In the genomic region with DNA sequence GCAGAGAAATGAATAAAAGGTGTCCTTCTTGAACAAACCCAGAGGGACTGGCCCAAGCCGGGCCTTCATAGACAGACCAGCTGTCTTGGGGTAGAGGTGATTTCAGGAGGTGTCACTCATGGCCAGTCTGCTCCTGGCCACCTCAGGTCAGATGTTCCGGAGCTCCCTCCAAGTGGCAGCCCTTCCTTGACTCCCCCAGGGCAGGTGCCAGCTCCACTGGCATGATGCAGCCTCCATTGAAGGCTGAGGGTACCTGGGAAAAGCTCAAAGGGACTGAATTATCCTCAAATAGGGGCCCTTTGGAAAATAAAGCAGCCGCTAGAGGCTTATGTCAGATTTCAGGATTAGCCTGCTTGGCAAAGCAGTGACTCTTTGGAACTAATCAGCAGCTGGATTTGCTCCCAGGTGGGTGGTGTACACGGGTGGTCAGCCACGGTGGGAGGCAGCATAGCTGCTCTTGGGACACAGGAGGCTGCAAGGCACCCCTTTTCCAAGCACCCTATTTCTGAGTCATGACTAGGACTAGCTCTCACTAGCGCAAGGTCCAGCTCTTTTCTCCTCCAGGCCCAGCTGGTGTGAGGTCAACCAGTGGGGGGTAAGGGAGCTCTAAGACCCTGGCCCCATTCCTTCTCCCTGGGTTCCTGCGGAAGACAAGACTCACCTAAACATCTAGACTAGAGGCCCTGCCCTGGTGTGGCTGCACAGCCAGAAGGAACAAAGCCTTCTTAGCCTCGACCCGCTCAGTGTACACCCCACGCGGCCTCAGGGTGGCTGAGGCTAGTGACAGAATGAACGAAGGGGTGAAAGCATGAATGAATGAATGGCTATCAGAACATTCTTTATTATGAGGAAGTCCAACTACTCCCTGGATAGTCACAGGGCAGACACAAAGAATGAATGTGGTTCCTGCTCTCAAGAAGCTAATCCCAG, we compare ENCODE assay signal across 19 cellular contexts. TPM values are rescaled to one million over a fixed set of nuclear protein-coding genes. Genes with fewer than 3 reads are reported as not detected.
DNase-seq lines count a peak whose midpoint lies in the region; ATAC-seq and TF ChIP-seq lines count a peak whose summit lies in the region.
"Had no signal": no experiment of that assay in that cellular context is flagged by ENCODE, and none has a peak within 500 bp of the region (broad histone marks: within the 10 kb centered on the region; RNA-seq: fewer than 3 reads in every experiment).

No MANE protein-coding gene starts in this region.

- peaks cover 10 to 94% (median 43%) of the 10 kb centered on the region in 3 donors for H3K4me1 ChIP-seq in gastroesophageal sphincter
- H3K4me1 ChIP-seq: HAP-1 had no signal

- 57 to 80% methylated on average over 1 to 5 of the region's 12 CpGs for WGBS in gastroesophageal sphincter (ENCODE audit: low coverage in 1 of 2), 2 donors

- H3K4me3 Mint-ChIP-seq in type B pancreatic cell: no peak overlapping the region
- H3K4me3 Mint-ChIP-seq in T-cell: no peak overlapping the region
- H3K4me3 Mint-ChIP-seq: nephron; stimulated activated memory B cell treated with anti-CD40 and anti-IgM and Interleukin-4, amounts not matched to agents 10 μg/mL and 1 μg/mL and 100 μg/mL, for 72 hours had no signal

- no peaks in the 10 kb centered on the region for H3K27me3 ChIP-seq in gastroesophageal sphincter
- H3K27me3 ChIP-seq: body of pancreas had no signal

- CTCF ChIA-PET in T-cell (lab: Charles Lee): no interaction called here

- H3K4me1 Mint-ChIP-seq in type B pancreatic cell (ENCODE audit: unreplicated experiment): peaks cover 32% of the 10 kb centered on the region
- no peaks in the 10 kb centered on the region for H3K4me1 Mint-ChIP-seq in T-cell
- H3K4me1 Mint-ChIP-seq: stimulated activated memory B cell treated with anti-CD40 and anti-IgM and Interleukin-4, amounts not matched to agents 10 μg/mL and 1 μg/mL and 100 μg/mL, for 72 hours had no signal

- POLR2A ChIA-PET in T-cell (lab: Charles Lee): no interaction called here

- no peak for TF ChIP-seq EP300 in gastroesophageal sphincter (IDR thresholded peaks at IDR 0.05)

- TF ChIP-seq POLR2A in gastroesophageal sphincter (IDR thresholded peaks at IDR 0.05): no peak

- H3K9me3 ChIP-seq in gastroesophageal sphincter: no peaks in the 10 kb centered on the region
- H3K9me3 ChIP-seq: body of pancreas, HAP-1 had no signal

- intact Hi-C loops in posterior cingulate gyrus (cut with DNase I): no loop called here

- no peak overlapping the region for H3K4me3 ChIP-seq in gastroesophageal sphincter
- H3K4me3 ChIP-seq: body of pancreas, HAP-1 had no signal

- DNase-seq in NCI-H1694 treated with DMSO at 0.1 percent for 48 hours (lab: John Stamatoyannopoulos, UW) (peak; percentile 26), NCI-H1694 (lab: John Stamatoyannopoulos, UW) (no peak), posterior cingulate gyrus (peak in 6 of 10 donors; percentile 4 to 51 (median 8)), type B pancreatic cell (ENCODE audit: extremely low spot score, unreplicated experiment) (no peak), NCI-H2171 treated with DMSO at 0.1 percent for 48 hours (lab: John Stamatoyannopoulos, UW) (no peak), T-cell (no peak)
- DNase-seq: activated gamma-delta T cell treated with Interleukin-2 at 50 U/mL for 16 hours; effector CD8-positive, alpha-beta T cell; EL; NCI-H1105 treated with DMSO at 0.1 percent for 48 hours; NCI-H446 had no signal

- H3K27ac ChIP-seq in gastroesophageal sphincter: peak overlapping the region; percentile 89 to 99 (median 98)
- H3K27ac ChIP-seq: 22Rv1, body of pancreas had no signal

- TF ChIP-seq CTCF in gastroesophageal sphincter (IDR thresholded peaks at IDR 0.05) (no peak), type B pancreatic cell (conservative IDR thresholded peaks at IDR 0.05) (no peak)

- H3K27ac Mint-ChIP-seq in type B pancreatic cell: peak overlapping the region; percentile 87
- H3K27ac Mint-ChIP-seq in T-cell: no peak overlapping the region
- H3K27ac Mint-ChIP-seq: stimulated activated memory B cell treated with anti-CD40 and anti-IgM and Interleukin-4, amounts not matched to agents 10 μg/mL and 1 μg/mL and 100 μg/mL, for 72 hours had no signal

- ATAC-seq in gastroesophageal sphincter: no peak
- no peak for ATAC-seq in T-cell (replicated peaks in 1 of 4)
- ATAC-seq in HG02852 (IDR thresholded peaks at IDR 0.05; ENCODE audit: unreplicated experiment): no peak
- ATAC-seq: body of pancreas; stimulated activated memory B cell treated with anti-CD40 and anti-IgM and Interleukin-4, amounts not matched to agents 10 μg/mL and 1 μg/mL and 100 μg/mL, for 72 hours had no signal

- peaks cover 6% of the 10 kb centered on the region for H3K36me3 Mint-ChIP-seq in type B pancreatic cell
- H3K36me3 Mint-ChIP-seq in T-cell: peaks cover 42% of the 10 kb centered on the region

- H3K27me3 Mint-ChIP-seq in type B pancreatic cell (no peaks in the 10 kb centered on the region), T-cell (no peaks in the 10 kb centered on the region)
- H3K27me3 Mint-ChIP-seq: stimulated activated memory B cell treated with anti-CD40 and anti-IgM and Interleukin-4, amounts not matched to agents 10 μg/mL and 1 μg/mL and 100 μg/mL, for 72 hours had no signal

- H3K36me3 ChIP-seq in gastroesophageal sphincter: peaks cover 0 to 57% of the 10 kb centered on the region in 2 donors

- H3K9me3 Mint-ChIP-seq in type B pancreatic cell: no peaks in the 10 kb centered on the region
- no peaks in the 10 kb centered on the region for H3K9me3 Mint-ChIP-seq in T-cell
- H3K9me3 Mint-ChIP-seq: nephron; stimulated activated memory B cell treated with anti-CD40 and anti-IgM and Interleukin-4, amounts not matched to agents 10 μg/mL and 1 μg/mL and 100 μg/mL, for 72 hours had no signal

RNA-seq across cellular contexts. Expression of a gene that starts 29.3 kb away (rescaled TPM):
- total RNA-seq in gastroesophageal sphincter: 10 to 100 TPM; 42.8 to 89.1 (median 61.4) TPM
- total RNA-seq in type B pancreatic cell (ENCODE audit: low replicate concordance): 22.1 and 24.3 TPM in 2 replicates
- 10 to 100 TPM; 11.1 to 20.7 (median 17.2) TPM for total RNA-seq in T-cell

RNA-seq across cellular contexts. Expression of a gene that starts 45.3 kb away (rescaled TPM):
- total RNA-seq in gastroesophageal sphincter (10 to 100 TPM in 3 of 4 donors, 1 to 10 TPM in 1; 1.2 to 19.9 (median 15.3) TPM), type B pancreatic cell (ENCODE audit: low replicate concordance) (0.31 and 24.3 TPM in 2 replicates), T-cell (under 1 TPM; 0.10 to 0.51 (median 0.16) TPM)
- total RNA-seq: activated CD8-positive, alpha-beta memory T cell treated with anti-CD3 and anti-CD28 coated beads for 36 hours had no signal

Comparison
In these comparisons a context has a peak if more than half of its experiments do, and no peak if none do; other contexts are left out.
1. DNase-seq: peak in NCI-H1694 treated with DMSO at 0.1 percent for 48 hours (single experiment) and posterior cingulate gyrus (6 of 10); none in NCI-H1694 (single experiment), type B pancreatic cell (single experiment), NCI-H2171 treated with DMSO at 0.1 percent for 48 hours (single experiment) and T-cell (0 of 34).